In genomic region chr3:49729966-49730365, GRCh38 we compare ENCODE assay signal across 6 cellular contexts. TPM values are rescaled to one million over a fixed set of nuclear protein-coding genes. Genes with fewer than 3 reads are reported as not detected.
"Had no signal": no experiment of that assay in that cellular context is flagged by ENCODE, and none has a peak within 500 bp of the region (broad histone marks: within the 10 kb centered on the region; RNA-seq: fewer than 3 reads in every experiment).

No MANE protein-coding gene starts in this region.

RNA-seq across cellular contexts. Expression of gene AMIGO3, which starts 10.5 kb away (rescaled TPM):
- total RNA-seq: osteocyte, pancreas, posterior vena cava, pulmonary artery endothelial cell, renal cortical epithelial cell, sciatic nerve had no signal
